8 cellular contexts compared by ENCODE assay signal in the genomic region with DNA sequence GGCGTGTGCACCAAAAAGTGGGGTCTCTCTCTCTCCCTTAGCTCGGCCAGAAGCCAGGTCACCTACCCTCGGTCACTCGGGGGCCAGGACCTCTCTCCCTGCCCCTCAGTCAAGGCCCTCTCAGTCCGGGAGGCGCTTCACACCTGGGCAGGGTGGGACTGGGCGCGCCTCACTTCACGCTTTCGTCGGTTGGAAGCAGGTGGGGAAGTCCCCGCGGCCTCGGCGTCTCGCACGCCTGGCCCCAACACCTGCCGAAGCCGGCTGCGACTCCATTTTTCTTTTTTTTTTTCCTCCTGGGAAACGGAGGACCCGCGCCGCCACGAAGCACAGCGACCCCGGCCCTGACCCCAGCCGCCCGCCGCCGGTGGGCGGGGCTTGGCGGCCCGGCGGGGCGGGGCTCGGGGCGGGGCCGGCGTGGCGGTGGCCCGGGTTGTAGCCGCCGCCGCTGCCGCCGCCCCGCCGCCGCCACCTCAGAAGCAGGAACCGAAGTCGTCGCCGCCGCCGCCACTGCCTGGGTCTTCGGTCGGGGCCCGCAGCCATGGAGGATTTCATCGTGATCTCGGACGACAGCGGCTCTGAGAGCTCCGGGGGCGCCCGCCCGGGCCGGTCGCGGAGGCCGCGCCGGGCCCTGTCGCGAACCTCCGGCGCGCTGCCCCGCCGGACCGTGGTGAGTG. TPM values are rescaled to one million over a fixed set of nuclear protein-coding genes. Genes with fewer than 3 reads are reported as not detected.
DNase-seq lines count a peak whose midpoint lies in the region; ATAC-seq, FAIRE-seq and TF ChIP-seq lines count a peak whose summit lies in the region.
"Not testable (repeated sequence)": the region's sequence is repeated elsewhere in the genome, so short reads cannot be mapped to it uniquely, and the experiment has no call there.

A gene (plus strand): TSS at position 454 of the 674 bp plus-strand sequence. CDS start 85 bp downstream, at position 539.

- peak within 1 kb of the TSS; percentile 51 for H3K9ac ChIP-seq in Karpas-422 (ENCODE audit: low read length)
- not testable (repeated sequence) for H3K9ac ChIP-seq in GM12878 (ENCODE audit: control insufficient read depth, insufficient read depth, low read length); rectal smooth muscle tissue (ENCODE audit: low read length)

- TF ChIP-seq CTCF in GM13977 (IDR thresholded peaks at IDR 0.05; ENCODE audit: extremely low read depth, insufficient read depth, missing control alignments); HFF-Myc (IDR thresholded peaks at IDR 0.05; ENCODE audit: low read depth, low read length, missing control alignments); WTC11 (IDR thresholded peaks at IDR 0.05); GM12878 (IDR thresholded peaks at IDR 0.05 in 2 of 3, conservative IDR thresholded peaks at IDR 0.05 in 1 of 3; ENCODE audit: control insufficient read depth in 2 of 3, extremely low read depth in 1 of 3, insufficient read depth in 1 of 3, low read depth in 3 of 3, low read length in 3 of 3); upper lobe of right lung (IDR thresholded peaks at IDR 0.05): not testable (repeated sequence)

- H3K4me3 Mint-ChIP-seq in WTC11, result peak within 1 kb of the TSS; percentile 61

- not testable (repeated sequence) for TF ChIP-seq POLR2A in GM12878 (IDR thresholded peaks at IDR 0.05; ENCODE audit: low read depth, low read length)

- DNase-seq in GM13977 (ENCODE audit: low spot score) (peak; percentile 63), Karpas-422 (peak; percentile 70), WTC11 (ENCODE audit: low spot score) (peak; percentile 65), right cardiac atrium (peak; percentile 31 to 79 (median 77)), upper lobe of right lung (peak; percentile 79)
- DNase-seq in HFF-Myc (ENCODE audit: extremely low read depth, low read depth); GM12878 (ENCODE audit: low read depth, low spot score): not testable (repeated sequence)

- H3K27me3 Mint-ChIP-seq in WTC11 (ENCODE audit: low read depth), result peaks cover 19% of the 10 kb centered on the region

- peak; percentile 87 for ATAC-seq in WTC11
- ATAC-seq in GM12878, result peak; percentile 66
- peak; percentile 85 to 88 for ATAC-seq in right cardiac atrium
- peak; percentile 85 for ATAC-seq in upper lobe of right lung

- not testable (repeated sequence) for H3K36me3 Mint-ChIP-seq in WTC11

- POLR2A ChIA-PET in WTC11 (lab: Charles Lee); GM12878 (lab: Charles Lee): not testable (repeated sequence)

- not testable (repeated sequence) for H3K27ac Mint-ChIP-seq in WTC11

- H3K27me3 ChIP-seq in Karpas-422 (ENCODE audit: low read length); GM12878 (replicated peaks in 1 of 2; ENCODE audit: control insufficient read depth in 2 of 2, insufficient read depth in 2 of 2, low read length in 1 of 2); right cardiac atrium (ENCODE audit: control insufficient read depth, insufficient read depth); rectal smooth muscle tissue (ENCODE audit: control insufficient read depth, insufficient read depth, low read length); upper lobe of right lung: not testable (repeated sequence)

- BruUV-seq in GM12878 (replicated peaks; lab: Mats Ljungman, UMichigan), result not testable (repeated sequence)

- WGBS in GM12878 (ENCODE audit: insufficient coverage, insufficient replicate concordance, low lambda C conversion rate, missing lambda C conversion rate), result 3% methylated on average over 31 of the region's 81 CpGs
- WGBS in right cardiac atrium, result 4% methylated on average over 70 of the region's 81 CpGs

- H3K4me3 ChIP-seq in HFF-Myc (replicated peaks; ENCODE audit: low read depth, low read length), result peak within 1 kb of the TSS; percentile 21
- H3K4me3 ChIP-seq in Karpas-422 (ENCODE audit: low read length); GM12878: not testable (repeated sequence)
- H3K4me3 ChIP-seq in right cardiac atrium (ENCODE audit: low read length), result peak within 1 kb of the TSS; percentile 81
- H3K4me3 ChIP-seq in rectal smooth muscle tissue (ENCODE audit: low read length), result peak within 1 kb of the TSS; percentile 41
- peak within 1 kb of the TSS; percentile 45 for H3K4me3 ChIP-seq in upper lobe of right lung

- H3K9me3 Mint-ChIP-seq in WTC11, result not testable (repeated sequence)

- not testable (repeated sequence) for H3K9me3 ChIP-seq in Karpas-422 (ENCODE audit: low read length); GM12878 (replicated peaks; ENCODE audit: control insufficient read depth, insufficient read depth, low read length); right cardiac atrium (ENCODE audit: control insufficient read depth, low read length); upper lobe of right lung

- H3K4me1 Mint-ChIP-seq in WTC11, result not testable (repeated sequence)

- not testable (repeated sequence) for H2AFZ ChIP-seq in Karpas-422 (ENCODE audit: low read length)
- peak within 1 kb of the TSS; percentile 23; the same call in 1 of the 2 replicates for H2AFZ ChIP-seq in GM12878 (ENCODE audit: control insufficient read depth, low read depth, low read length)

- H3K4me2 ChIP-seq in Karpas-422 (ENCODE audit: low read depth, low read length, poor library complexity, severe bottlenecking), result peak within 1 kb of the TSS; percentile 51
- not testable (repeated sequence) for H3K4me2 ChIP-seq in GM12878 (ENCODE audit: control insufficient read depth, insufficient read depth)

- intact Hi-C loops in GM12878 (cut with micrococcal nuclease; ENCODE audit: unreplicated experiment), result loop anchor here (5.0 kb wide), 1 partner anchor 149 kb away; a partner anchor contains a TSS
- intact Hi-C loops in right cardiac atrium (cut with DNase I); upper lobe of right lung (cut with DNase I): not testable (repeated sequence)

- H3K36me3 ChIP-seq in Karpas-422 (ENCODE audit: insufficient read depth, low read length); GM12878 (ENCODE audit: control insufficient read depth in 2 of 2, insufficient read depth in 2 of 2, low read length in 1 of 2); rectal smooth muscle tissue (ENCODE audit: control insufficient read depth, insufficient read depth, low read length); upper lobe of right lung: not testable (repeated sequence)

- not testable (repeated sequence) for TF ChIP-seq EP300 in GM12878 (IDR thresholded peaks at IDR 0.05; ENCODE audit: borderline replicate concordance in 1 of 2, control insufficient read depth in 1 of 2, low read depth in 2 of 2, low read length in 2 of 2)

- SMC1A ChIA-PET in GM12878 (lab: Charles Lee; ENCODE audit: uncharacterized antibody, unreplicated experiment), result not testable (repeated sequence)

- not testable (repeated sequence) for H3K9me2 ChIP-seq in Karpas-422 (replicated peaks; ENCODE audit: insufficient read depth, low read length)

- not testable (repeated sequence) for FAIRE-seq in GM12878 (lab: Jason Lieb, UNC)

- peaks cover 12% of the 10 kb centered on the region; the same call in 1 of the 2 replicates for H3K79me2 ChIP-seq in Karpas-422 (ENCODE audit: low read length)
- H3K79me2 ChIP-seq in GM12878 (ENCODE audit: control insufficient read depth, insufficient read depth, low read length), result not testable (repeated sequence)

- not testable (repeated sequence) for TF ChIP-seq RAD21 in GM12878 (IDR thresholded peaks at IDR 0.05; ENCODE audit: insufficient read depth, low read depth, low read length)

- not testable (repeated sequence) for H3K27ac ChIP-seq in Karpas-422 (ENCODE audit: low read length); GM12878 (ENCODE audit: control insufficient read depth, insufficient read depth); right cardiac atrium (ENCODE audit: low read length); rectal smooth muscle tissue (ENCODE audit: low read depth, low read length); upper lobe of right lung

- CTCF ChIA-PET in WTC11 (lab: Charles Lee); GM12878 (lab: Yijun Ruan, JAX): not testable (repeated sequence)

- not testable (repeated sequence) for H3K4me1 ChIP-seq in Karpas-422 (ENCODE audit: low read length); GM12878 (ENCODE audit: control insufficient read depth, insufficient read depth, low read length); right cardiac atrium (ENCODE audit: control insufficient read depth, insufficient read depth, low read length); rectal smooth muscle tissue (ENCODE audit: control insufficient read depth, insufficient read depth, low read length); upper lobe of right lung

- H4K20me1 ChIP-seq in Karpas-422 (ENCODE audit: insufficient read depth, low read depth, low read length); GM12878 (ENCODE audit: control insufficient read depth, insufficient read depth): not testable (repeated sequence)

- RAD21 ChIA-PET in GM12878 (lab: Charles Lee; ENCODE audit: unreplicated experiment), result not testable (repeated sequence)

- in situ Hi-C loops in GM13977 (cut with MboI; ENCODE audit: low pct_unique_long_range_greater_than_20kb, low sequenced_read_pairs, unreplicated experiment); GM12878 (cut with MboI): not testable (repeated sequence)

RNA-seq across cellular contexts. Expression of the gene that starts here (rescaled TPM):
- total RNA-seq in Karpas-422 (2014; rRNA removed; shearing (Covaris generic); ENCODE audit: low replicate concordance), result 25.3 and 32.5 TPM in 2 replicates
- total RNA-seq in WTC11 (2021) (16.8 to 18.8 TPM (median 17.9 TPM) in 3 replicates), GM12878 (2014; rRNA removed) (11.1 TPM in 2 replicates), GM12878 (2014; rRNA removed; fragmentation: Illumina TruSeq; extraction: Trizol) (9.9 and 11.4 TPM in 2 replicates), GM12878 (2021) (15.6 and 15.9 TPM in 2 replicates), right cardiac atrium (1 to 10 TPM; 8.1 to 9.7 (median 9.0) TPM), upper lobe of right lung (17.6 TPM)
- total RNA-seq in GM12878 (2013; cell fraction: nucleolus; rRNA removed), result 31.7 and 32.6 TPM in 2 replicates
- 3.4 TPM for polyA plus RNA-seq in GM12878 (2011; ENCODE audit: low read depth)
- polyA plus RNA-seq in GM12878 (2011; rRNA removed) (4.1 and 6.0 TPM in 2 replicates), GM12878 (2014; fragmentation: Illumina TruSeq; extraction: Trizol) (16.5 and 19.2 TPM in 2 replicates), GM12878 (2014; fragmentation: Nextera tagmentation; extraction: Ambion mirVana) (1 to 10 TPM; 3.0 to 6.2 TPM), GM12878 (2014; rRNA removed) (8.9 and 9.6 TPM in 2 replicates), GM12878 (2016; fragmentation: Nextera tagmentation; extraction: Ambion mirVana) (10 to 100 TPM; 10.9 to 13.6 TPM), right cardiac atrium (4.0 TPM)
- polyA plus RNA-seq in GM12878 (2011; cell fraction: cytosol; rRNA removed), result 6.0 and 8.8 TPM in 2 replicates
- 14.9 and 16.0 TPM in 2 replicates for polyA plus RNA-seq in GM12878 (2011; cell fraction: nucleus; rRNA removed)
- polyA plus RNA-seq in GM12878 (2012), result 5.3 and 6.6 TPM in 2 replicates
- polyA minus RNA-seq in GM12878 (2011; rRNA and poly(A)+ RNA removed), result 15.0 and 17.8 TPM in 2 replicates
- 7.6 and 10.0 TPM in 2 replicates for polyA minus RNA-seq in GM12878 (2011; cell fraction: cytosol; rRNA and poly(A)+ RNA removed)
- 9.8 and 14.3 TPM in 2 replicates for polyA minus RNA-seq in GM12878 (2011; cell fraction: nucleus; rRNA and poly(A)+ RNA removed)
